In the genomic region with DNA sequence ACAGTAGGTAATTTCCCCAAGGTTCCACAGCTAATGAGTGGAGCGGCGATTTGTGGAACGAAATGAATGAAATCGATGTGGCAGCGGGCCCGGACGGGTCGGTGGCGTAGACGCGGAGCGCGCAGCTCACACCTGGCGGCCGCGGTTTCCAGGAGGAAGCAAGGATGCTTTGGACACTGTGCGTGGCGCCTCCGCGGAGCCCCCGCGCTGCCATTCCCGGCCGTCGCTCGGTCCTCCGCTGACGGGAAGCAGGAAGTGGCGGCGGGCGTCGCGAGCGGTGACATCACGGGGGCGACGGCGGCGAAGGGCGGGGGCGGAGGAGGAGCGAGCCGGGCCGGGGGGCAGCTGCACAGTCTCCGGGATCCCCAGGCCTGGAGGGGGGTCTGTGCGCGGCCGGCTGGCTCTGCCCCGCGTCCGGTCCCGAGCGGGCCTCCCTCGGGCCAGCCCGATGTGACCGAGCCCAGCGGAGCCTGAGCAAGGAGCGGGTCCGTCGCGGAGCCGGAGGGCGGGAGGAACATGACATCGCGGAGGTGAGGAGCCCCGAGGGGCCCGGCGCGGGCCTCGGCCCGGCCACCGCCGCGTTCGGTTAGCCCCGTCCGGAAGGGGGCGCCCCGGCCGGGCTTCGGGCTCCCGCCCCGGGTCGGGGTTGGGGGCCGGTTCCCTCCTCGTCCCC, we compare ENCODE assay signal across 1 cellular context.
A peak's percentile ranks its signal among the peaks of the same experiment; 100 is the strongest.
TF ChIP-seq lines count a peak whose summit lies in the region.

TSS of gene PTPN11 (plus strand) at position 352 of the 673 bp plus-strand sequence. CDS start at position 517, 165 bp downstream.

TF ChIP-seq in HepG2, 621 proteins besides CTCF, POLR2A, EP300 and RAD21 (continued from another document and continues in another):
- TF ChIP-seq, protein P1, sequence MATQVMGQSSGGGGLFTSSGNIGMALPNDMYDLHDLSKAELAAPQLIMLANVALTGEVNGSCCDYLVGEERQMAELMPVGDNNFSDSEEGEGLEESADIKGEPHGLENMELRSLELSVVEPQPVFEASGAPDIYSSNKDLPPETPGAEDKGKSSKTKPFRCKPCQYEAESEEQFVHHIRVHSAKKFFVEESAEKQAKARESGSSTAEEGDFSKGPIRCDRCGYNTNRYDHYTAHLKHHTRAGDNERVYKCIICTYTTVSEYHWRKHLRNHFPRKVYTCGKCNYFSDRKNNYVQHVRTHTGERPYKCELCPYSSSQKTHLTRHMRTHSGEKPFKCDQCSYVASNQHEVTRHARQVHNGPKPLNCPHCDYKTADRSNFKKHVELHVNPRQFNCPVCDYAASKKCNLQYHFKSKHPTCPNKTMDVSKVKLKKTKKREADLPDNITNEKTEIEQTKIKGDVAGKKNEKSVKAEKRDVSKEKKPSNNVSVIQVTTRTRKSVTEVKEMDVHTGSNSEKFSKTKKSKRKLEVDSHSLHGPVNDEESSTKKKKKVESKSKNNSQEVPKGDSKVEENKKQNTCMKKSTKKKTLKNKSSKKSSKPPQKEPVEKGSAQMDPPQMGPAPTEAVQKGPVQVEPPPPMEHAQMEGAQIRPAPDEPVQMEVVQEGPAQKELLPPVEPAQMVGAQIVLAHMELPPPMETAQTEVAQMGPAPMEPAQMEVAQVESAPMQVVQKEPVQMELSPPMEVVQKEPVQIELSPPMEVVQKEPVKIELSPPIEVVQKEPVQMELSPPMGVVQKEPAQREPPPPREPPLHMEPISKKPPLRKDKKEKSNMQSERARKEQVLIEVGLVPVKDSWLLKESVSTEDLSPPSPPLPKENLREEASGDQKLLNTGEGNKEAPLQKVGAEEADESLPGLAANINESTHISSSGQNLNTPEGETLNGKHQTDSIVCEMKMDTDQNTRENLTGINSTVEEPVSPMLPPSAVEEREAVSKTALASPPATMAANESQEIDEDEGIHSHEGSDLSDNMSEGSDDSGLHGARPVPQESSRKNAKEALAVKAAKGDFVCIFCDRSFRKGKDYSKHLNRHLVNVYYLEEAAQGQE (IDR thresholded peaks at IDR 0.05; ENCODE audit: borderline replicate concordance in 1 of 2, low read depth in 1 of 2, low read length in 2 of 2), result no peak
- TF ChIP-seq HDAC2 (CRISPR knock-in tag; IDR thresholded peaks at IDR 0.05) (peak; percentile 88), ZNF350 (CRISPR knock-in tag; IDR thresholded peaks at IDR 0.05; ENCODE audit: borderline replicate concordance, low read depth) (no peak), AHR (CRISPR knock-in tag; IDR thresholded peaks at IDR 0.05) (peak; percentile 76; the same call in 1 of the 2 replicates), ZKSCAN5 (CRISPR knock-in tag; IDR thresholded peaks at IDR 0.05) (no peak), MZF1 (CRISPR knock-in tag; IDR thresholded peaks at IDR 0.05; ENCODE audit: borderline replicate concordance) (no peak), ZNF629 (CRISPR knock-in tag; conservative IDR thresholded peaks at IDR 0.05) (0 out of 2 replicates have a peak, but pooled peaks have one; percentile 22), EHMT2 (IDR thresholded peaks at IDR 0.05; ENCODE audit: borderline replicate concordance, low read depth, low read length) (no peak), GLI4 (CRISPR knock-in tag; IDR thresholded peaks at IDR 0.05; ENCODE audit: borderline replicate concordance) (no peak), ZNF33B (CRISPR knock-in tag; IDR thresholded peaks at IDR 0.05) (peak; percentile 76), ZBTB43 (CRISPR knock-in tag; conservative IDR thresholded peaks at IDR 0.05) (0 out of 2 replicates have a peak, but pooled peaks have one; percentile 30), ZNF296 (CRISPR knock-in tag; conservative IDR thresholded peaks at IDR 0.05) (no peak), LBX2 (CRISPR knock-in tag; IDR thresholded peaks at IDR 0.05; ENCODE audit: borderline replicate concordance) (no peak; the same call in 1 of the 2 replicates), RORA (CRISPR knock-in tag; IDR thresholded peaks at IDR 0.05) (no peak), SMARCE1 (IDR thresholded peaks at IDR 0.05; ENCODE audit: borderline replicate concordance) (no peak), NR2F6 (IDR thresholded peaks at IDR 0.05) (no peak), NR2F6 (CRISPR knock-in tag; IDR thresholded peaks at IDR 0.05) (peak; percentile 51; the same call in 1 of the 2 replicates), MNT (IDR thresholded peaks at IDR 0.05) (no peak), HIC2 (CRISPR knock-in tag; IDR thresholded peaks at IDR 0.05; ENCODE audit: low read depth) (no peak), NFIC (IDR thresholded peaks at IDR 0.05; ENCODE audit: low read length) (no peak), ZNF576 (CRISPR knock-in tag; IDR thresholded peaks at IDR 0.05) (no peak), SAFB2 (CRISPR knock-in tag; IDR thresholded peaks at IDR 0.05; ENCODE audit: borderline replicate concordance, low read depth) (no peak), HNRNPUL1 (IDR thresholded peaks at IDR 0.05; ENCODE audit: low read depth, low read length) (no peak), ATAD3A (CRISPR knock-in tag; IDR thresholded peaks at IDR 0.05) (no peak), ATF7-NPFF (CRISPR knock-in tag; IDR thresholded peaks at IDR 0.05; ENCODE audit: low read depth) (peak; percentile 74), YEATS2 (CRISPR knock-in tag; IDR thresholded peaks at IDR 0.05; ENCODE audit: borderline replicate concordance) (peak; percentile 93), GTF2F1 (IDR thresholded peaks at IDR 0.05; ENCODE audit: low read length) (no peak), PHF21A (CRISPR knock-in tag; IDR thresholded peaks at IDR 0.05) (0 out of 2 replicates have a peak, but pooled peaks have one; percentile 35), ARHGAP35 (CRISPR knock-in tag; IDR thresholded peaks at IDR 0.05; ENCODE audit: borderline replicate concordance) (peak; percentile 49; the same call in 1 of the 2 replicates), U2AF1 (optimal IDR thresholded peaks at IDR 0.05; ENCODE audit: low read depth, low read length) (no peak), CBFB (CRISPR knock-in tag; IDR thresholded peaks at IDR 0.05) (peak; percentile 91), ZNF563 (CRISPR knock-in tag; IDR thresholded peaks at IDR 0.05) (no peak), E2F5 (CRISPR knock-in tag; conservative IDR thresholded peaks at IDR 0.05) (no peak), PHF8 (CRISPR knock-in tag; IDR thresholded peaks at IDR 0.05) (peak; percentile 90), TEAD2 (CRISPR knock-in tag; IDR thresholded peaks at IDR 0.05) (no peak)
- TF ChIP-seq, protein P2, sequence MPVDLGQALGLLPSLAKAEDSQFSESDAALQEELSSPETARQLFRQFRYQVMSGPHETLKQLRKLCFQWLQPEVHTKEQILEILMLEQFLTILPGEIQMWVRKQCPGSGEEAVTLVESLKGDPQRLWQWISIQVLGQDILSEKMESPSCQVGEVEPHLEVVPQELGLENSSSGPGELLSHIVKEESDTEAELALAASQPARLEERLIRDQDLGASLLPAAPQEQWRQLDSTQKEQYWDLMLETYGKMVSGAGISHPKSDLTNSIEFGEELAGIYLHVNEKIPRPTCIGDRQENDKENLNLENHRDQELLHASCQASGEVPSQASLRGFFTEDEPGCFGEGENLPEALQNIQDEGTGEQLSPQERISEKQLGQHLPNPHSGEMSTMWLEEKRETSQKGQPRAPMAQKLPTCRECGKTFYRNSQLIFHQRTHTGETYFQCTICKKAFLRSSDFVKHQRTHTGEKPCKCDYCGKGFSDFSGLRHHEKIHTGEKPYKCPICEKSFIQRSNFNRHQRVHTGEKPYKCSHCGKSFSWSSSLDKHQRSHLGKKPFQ (CRISPR knock-in tag; IDR thresholded peaks at IDR 0.05; ENCODE audit: insufficient replicate concordance), result peak; percentile 54
- TF ChIP-seq, protein P3, sequence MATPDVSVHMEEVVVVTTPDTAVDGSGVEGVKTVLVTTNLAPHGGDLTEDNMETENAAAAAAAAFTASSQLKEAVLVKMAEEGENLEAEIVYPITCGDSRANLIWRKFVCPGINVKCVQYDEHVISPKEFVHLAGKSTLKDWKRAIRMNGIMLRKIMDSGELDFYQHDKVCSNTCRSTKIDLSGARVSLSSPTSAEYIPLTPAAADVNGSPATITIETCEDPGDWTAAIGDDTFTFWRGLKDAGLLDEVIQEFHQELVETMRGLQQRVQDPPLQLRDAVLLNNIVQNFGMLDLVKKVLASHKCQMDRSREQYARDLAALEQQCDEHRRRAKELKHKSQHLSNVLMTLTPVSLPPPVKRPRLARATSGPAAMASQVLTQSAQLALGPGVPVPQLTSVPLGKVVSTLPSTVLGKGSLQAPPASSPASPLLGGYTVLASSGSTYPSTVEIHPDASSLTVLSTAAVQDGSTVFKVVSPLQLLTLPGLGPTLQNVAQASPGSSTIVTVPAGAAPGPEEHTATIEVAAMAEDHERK (CRISPR knock-in tag; IDR thresholded peaks at IDR 0.05; ENCODE audit: low read depth), result no peak
- TF ChIP-seq, protein P4, sequence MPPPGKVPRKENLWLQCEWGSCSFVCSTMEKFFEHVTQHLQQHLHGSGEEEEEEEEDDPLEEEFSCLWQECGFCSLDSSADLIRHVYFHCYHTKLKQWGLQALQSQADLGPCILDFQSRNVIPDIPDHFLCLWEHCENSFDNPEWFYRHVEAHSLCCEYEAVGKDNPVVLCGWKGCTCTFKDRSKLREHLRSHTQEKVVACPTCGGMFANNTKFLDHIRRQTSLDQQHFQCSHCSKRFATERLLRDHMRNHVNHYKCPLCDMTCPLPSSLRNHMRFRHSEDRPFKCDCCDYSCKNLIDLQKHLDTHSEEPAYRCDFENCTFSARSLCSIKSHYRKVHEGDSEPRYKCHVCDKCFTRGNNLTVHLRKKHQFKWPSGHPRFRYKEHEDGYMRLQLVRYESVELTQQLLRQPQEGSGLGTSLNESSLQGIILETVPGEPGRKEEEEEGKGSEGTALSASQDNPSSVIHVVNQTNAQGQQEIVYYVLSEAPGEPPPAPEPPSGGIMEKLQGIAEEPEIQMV (CRISPR knock-in tag; IDR thresholded peaks at IDR 0.05; ENCODE audit: low read depth), result peak; percentile 63; the same call in 1 of the 2 replicates
